ENCODE assay signal across 1 cellular context in the genomic region with DNA sequence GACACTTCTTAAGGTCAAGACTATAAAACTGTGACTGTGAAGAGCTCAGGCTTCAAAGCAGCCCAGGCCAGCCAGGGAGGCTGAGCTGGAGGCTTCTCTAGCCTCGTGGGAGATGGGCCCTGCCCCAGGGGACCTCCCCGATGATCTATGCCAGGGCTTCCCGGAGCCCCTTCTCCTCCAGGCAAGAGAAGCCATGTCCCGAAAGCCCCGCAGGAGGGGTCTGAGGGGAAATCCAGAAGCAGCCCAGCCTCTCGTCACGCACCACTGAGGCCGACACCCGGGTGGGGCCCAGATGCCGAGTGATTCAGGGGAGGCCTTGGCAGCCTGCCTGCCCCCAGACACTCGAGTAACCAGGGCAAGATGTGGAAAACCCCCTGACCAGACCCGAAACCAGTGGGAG.
TF ChIP-seq lines count a peak whose summit lies in the region.

No MANE protein-coding gene starts in this region.

TF ChIP-seq in GM12878, 131 proteins besides CTCF, POLR2A, EP300 and RAD21 (continued from another document and continues in another):
- TF ChIP-seq, protein P1, sequence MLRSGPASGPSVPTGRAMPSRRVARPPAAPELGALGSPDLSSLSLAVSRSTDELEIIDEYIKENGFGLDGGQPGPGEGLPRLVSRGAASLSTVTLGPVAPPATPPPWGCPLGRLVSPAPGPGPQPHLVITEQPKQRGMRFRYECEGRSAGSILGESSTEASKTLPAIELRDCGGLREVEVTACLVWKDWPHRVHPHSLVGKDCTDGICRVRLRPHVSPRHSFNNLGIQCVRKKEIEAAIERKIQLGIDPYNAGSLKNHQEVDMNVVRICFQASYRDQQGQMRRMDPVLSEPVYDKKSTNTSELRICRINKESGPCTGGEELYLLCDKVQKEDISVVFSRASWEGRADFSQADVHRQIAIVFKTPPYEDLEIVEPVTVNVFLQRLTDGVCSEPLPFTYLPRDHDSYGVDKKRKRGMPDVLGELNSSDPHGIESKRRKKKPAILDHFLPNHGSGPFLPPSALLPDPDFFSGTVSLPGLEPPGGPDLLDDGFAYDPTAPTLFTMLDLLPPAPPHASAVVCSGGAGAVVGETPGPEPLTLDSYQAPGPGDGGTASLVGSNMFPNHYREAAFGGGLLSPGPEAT (IDR thresholded peaks at IDR 0.05; ENCODE audit: low read depth): peak; percentile 58; the same call in 1 of the 2 replicates
- TF ChIP-seq ESRRA (IDR thresholded peaks at IDR 0.05; ENCODE audit: low read length) (no peak), SMAD1 (IDR thresholded peaks at IDR 0.05; ENCODE audit: low read depth, partially characterized antibody) (no peak), ATF2 (IDR thresholded peaks at IDR 0.05; ENCODE audit: low read length) (no peak), FOS (IDR thresholded peaks at IDR 0.05; ENCODE audit: borderline replicate concordance, extremely low read depth, insufficient read length) (no peak), NKRF (conservative IDR thresholded peaks at IDR 0.05) (no peak), STAT1 (conservative IDR thresholded peaks at IDR 0.05) (no peak), JUND (IDR thresholded peaks at IDR 0.05; ENCODE audit: low read depth, low read length) (no peak), MXI1 (IDR thresholded peaks at IDR 0.05; ENCODE audit: low read depth, low read length) (no peak), IKZF2 (IDR thresholded peaks at IDR 0.05) (peak; percentile 46 to 47; a peak in 3 of 4 replicates), KAT2A (conservative IDR thresholded peaks at IDR 0.05; ENCODE audit: control insufficient read depth, low read depth, low read length) (no peak), MTA2 (IDR thresholded peaks at IDR 0.05; ENCODE audit: low read depth) (0 out of 2 replicates have a peak, but pooled peaks have one; percentile 15), PAX5 (IDR thresholded peaks at IDR 0.05; ENCODE audit: borderline replicate concordance, low read depth, low read length) (peak; percentile 94), MLLT1 (IDR thresholded peaks at IDR 0.05) (no peak), WRNIP1 (IDR thresholded peaks at IDR 0.05; ENCODE audit: borderline replicate concordance, low read depth, low read length) (no peak), TCF7 (IDR thresholded peaks at IDR 0.05; ENCODE audit: borderline replicate concordance) (no peak), SRF (IDR thresholded peaks at IDR 0.05; ENCODE audit: low read depth in 2 of 2, low read length in 2 of 2) (no peak), CEBPB (IDR thresholded peaks at IDR 0.05; ENCODE audit: borderline replicate concordance in 1 of 2, low read depth in 2 of 2, low read length in 2 of 2) (no peak), MYC (IDR thresholded peaks at IDR 0.05; ENCODE audit: insufficient read depth, insufficient read length, insufficient replicate concordance, low read length, severe bottlenecking) (no peak), SREBF2 (IDR thresholded peaks at IDR 0.05; ENCODE audit: low read length) (no peak), MEF2B (IDR thresholded peaks at IDR 0.05; ENCODE audit: partially characterized antibody, poor library complexity, severe bottlenecking) (peak; percentile 93), MAX (IDR thresholded peaks at IDR 0.05; ENCODE audit: low read depth, low read length) (no peak), ZNF592 (IDR thresholded peaks at IDR 0.05) (no peak), POLR2AphosphoS5 (IDR thresholded peaks at IDR 0.05; ENCODE audit: low read length) (no peak), GATAD2B (conservative IDR thresholded peaks at IDR 0.05; ENCODE audit: low read depth) (0 out of 2 replicates have a peak, but pooled peaks have one; percentile 68), YY1 (IDR thresholded peaks at IDR 0.05; ENCODE audit: low read depth, low read length) (0 out of 2 replicates have a peak, but pooled peaks have one; percentile 12), PAX8 (IDR thresholded peaks at IDR 0.05) (no peak), NR2F1 (conservative IDR thresholded peaks at IDR 0.05) (peak; percentile 49; the same call in 1 of the 2 replicates)
- TF ChIP-seq, protein P2, sequence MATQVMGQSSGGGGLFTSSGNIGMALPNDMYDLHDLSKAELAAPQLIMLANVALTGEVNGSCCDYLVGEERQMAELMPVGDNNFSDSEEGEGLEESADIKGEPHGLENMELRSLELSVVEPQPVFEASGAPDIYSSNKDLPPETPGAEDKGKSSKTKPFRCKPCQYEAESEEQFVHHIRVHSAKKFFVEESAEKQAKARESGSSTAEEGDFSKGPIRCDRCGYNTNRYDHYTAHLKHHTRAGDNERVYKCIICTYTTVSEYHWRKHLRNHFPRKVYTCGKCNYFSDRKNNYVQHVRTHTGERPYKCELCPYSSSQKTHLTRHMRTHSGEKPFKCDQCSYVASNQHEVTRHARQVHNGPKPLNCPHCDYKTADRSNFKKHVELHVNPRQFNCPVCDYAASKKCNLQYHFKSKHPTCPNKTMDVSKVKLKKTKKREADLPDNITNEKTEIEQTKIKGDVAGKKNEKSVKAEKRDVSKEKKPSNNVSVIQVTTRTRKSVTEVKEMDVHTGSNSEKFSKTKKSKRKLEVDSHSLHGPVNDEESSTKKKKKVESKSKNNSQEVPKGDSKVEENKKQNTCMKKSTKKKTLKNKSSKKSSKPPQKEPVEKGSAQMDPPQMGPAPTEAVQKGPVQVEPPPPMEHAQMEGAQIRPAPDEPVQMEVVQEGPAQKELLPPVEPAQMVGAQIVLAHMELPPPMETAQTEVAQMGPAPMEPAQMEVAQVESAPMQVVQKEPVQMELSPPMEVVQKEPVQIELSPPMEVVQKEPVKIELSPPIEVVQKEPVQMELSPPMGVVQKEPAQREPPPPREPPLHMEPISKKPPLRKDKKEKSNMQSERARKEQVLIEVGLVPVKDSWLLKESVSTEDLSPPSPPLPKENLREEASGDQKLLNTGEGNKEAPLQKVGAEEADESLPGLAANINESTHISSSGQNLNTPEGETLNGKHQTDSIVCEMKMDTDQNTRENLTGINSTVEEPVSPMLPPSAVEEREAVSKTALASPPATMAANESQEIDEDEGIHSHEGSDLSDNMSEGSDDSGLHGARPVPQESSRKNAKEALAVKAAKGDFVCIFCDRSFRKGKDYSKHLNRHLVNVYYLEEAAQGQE (IDR thresholded peaks at IDR 0.05; ENCODE audit: low read depth, low read length): no peak
- TF ChIP-seq, protein P3, sequence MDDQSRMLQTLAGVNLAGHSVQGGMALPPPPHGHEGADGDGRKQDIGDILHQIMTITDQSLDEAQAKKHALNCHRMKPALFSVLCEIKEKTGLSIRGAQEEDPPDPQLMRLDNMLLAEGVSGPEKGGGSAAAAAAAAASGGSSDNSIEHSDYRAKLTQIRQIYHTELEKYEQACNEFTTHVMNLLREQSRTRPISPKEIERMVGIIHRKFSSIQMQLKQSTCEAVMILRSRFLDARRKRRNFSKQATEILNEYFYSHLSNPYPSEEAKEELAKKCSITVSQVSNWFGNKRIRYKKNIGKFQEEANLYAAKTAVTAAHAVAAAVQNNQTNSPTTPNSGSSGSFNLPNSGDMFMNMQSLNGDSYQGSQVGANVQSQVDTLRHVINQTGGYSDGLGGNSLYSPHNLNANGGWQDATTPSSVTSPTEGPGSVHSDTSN (IDR thresholded peaks at IDR 0.05; ENCODE audit: insufficient replicate concordance, low read depth, low read length): no peak
- TF ChIP-seq, protein P4, sequence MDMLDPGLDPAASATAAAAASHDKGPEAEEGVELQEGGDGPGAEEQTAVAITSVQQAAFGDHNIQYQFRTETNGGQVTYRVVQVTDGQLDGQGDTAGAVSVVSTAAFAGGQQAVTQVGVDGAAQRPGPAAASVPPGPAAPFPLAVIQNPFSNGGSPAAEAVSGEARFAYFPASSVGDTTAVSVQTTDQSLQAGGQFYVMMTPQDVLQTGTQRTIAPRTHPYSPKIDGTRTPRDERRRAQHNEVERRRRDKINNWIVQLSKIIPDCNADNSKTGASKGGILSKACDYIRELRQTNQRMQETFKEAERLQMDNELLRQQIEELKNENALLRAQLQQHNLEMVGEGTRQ (IDR thresholded peaks at IDR 0.05; ENCODE audit: borderline replicate concordance, low read depth, low read length): no peak
- TF ChIP-seq, protein P5, sequence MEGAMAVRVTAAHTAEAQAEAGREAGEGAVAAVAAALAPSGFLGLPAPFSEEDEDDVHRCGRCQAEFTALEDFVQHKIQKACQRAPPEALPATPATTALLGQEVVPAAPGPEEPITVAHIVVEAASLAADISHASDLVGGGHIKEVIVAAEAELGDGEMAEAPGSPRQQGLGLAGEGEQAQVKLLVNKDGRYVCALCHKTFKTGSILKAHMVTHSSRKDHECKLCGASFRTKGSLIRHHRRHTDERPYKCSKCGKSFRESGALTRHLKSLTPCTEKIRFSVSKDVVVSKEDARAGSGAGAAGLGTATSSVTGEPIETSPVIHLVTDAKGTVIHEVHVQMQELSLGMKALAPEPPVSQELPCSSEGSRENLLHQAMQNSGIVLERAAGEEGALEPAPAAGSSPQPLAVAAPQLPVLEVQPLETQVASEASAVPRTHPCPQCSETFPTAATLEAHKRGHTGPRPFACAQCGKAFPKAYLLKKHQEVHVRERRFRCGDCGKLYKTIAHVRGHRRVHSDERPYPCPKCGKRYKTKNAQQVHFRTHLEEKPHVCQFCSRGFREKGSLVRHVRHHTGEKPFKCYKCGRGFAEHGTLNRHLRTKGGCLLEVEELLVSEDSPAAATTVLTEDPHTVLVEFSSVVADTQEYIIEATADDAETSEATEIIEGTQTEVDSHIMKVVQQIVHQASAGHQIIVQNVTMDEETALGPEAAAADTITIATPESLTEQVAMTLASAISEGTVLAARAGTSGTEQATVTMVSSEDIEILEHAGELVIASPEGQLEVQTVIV (IDR thresholded peaks at IDR 0.05; ENCODE audit: borderline replicate concordance, partially characterized antibody): no peak
